Comparison of ENCODE assay signal across 20 cellular contexts in genomic region chr6:100568255-100568654, GRCh38.
A peak's percentile ranks its signal among the peaks of the same experiment; 100 is the strongest.
DNase-seq lines count a peak whose midpoint lies in the region; ATAC-seq, FAIRE-seq and TF ChIP-seq lines count a peak whose summit lies in the region.
"Had no signal": no experiment of that assay in that cellular context is flagged by ENCODE, and none has a peak within 500 bp of the region (broad histone marks: within the 10 kb centered on the region; RNA-seq: fewer than 3 reads in every experiment).

No MANE protein-coding gene starts in this region.

- H3K9ac ChIP-seq in astrocyte (ENCODE audit: low read length) = no peak overlapping the region
- H3K9ac ChIP-seq: BLaER1 treated with 17β-estradiol and CSF1 and Interleukin-3, amounts not matched to agents 10 nM and 100 nM; GM23248; KMS-11 had no signal

- H3K36me3 Mint-ChIP-seq in astrocyte (ENCODE audit: low read depth, unreplicated experiment) (peaks cover 22% of the 10 kb centered on the region), osteocyte (ENCODE audit: unreplicated experiment) (peaks cover 22% of the 10 kb centered on the region)

- no peak for ATAC-seq in GM19467 (IDR thresholded peaks at IDR 0.05; ENCODE audit: unreplicated experiment)
- ATAC-seq: CD8-positive, alpha-beta T cell; HepG2 had no signal

- no peaks in the 10 kb centered on the region for H3K9me3 ChIP-seq in astrocyte (ENCODE audit: insufficient read depth, low read depth, low read length)
- H3K9me3 ChIP-seq: HAP-1 had no signal

- H2AFZ ChIP-seq in astrocyte (ENCODE audit: low read depth, low read length) = no peak overlapping the region
- H2AFZ ChIP-seq: GM23248 had no signal

- no peak overlapping the region for H3K4me2 ChIP-seq in astrocyte (ENCODE audit: low read length)
- H3K4me2 ChIP-seq: BLaER1 treated with 17β-estradiol and CSF1 and Interleukin-3, amounts not matched to agents 10 nM and 100 nM; KMS-11 had no signal

- FAIRE-seq in astrocyte (lab: Jason Lieb, UNC) = no peak
- FAIRE-seq: HepG2 had no signal

- no peaks in the 10 kb centered on the region for H4K20me1 ChIP-seq in astrocyte (ENCODE audit: insufficient read depth, low read length)
- H4K20me1 ChIP-seq: BLaER1 treated with 17β-estradiol and CSF1 and Interleukin-3, amounts not matched to agents 10 nM and 100 nM had no signal

- H3K27ac Mint-ChIP-seq in astrocyte (ENCODE audit: unreplicated experiment) (peak overlapping the region; percentile 21), osteocyte (ENCODE audit: unreplicated experiment) (no peak overlapping the region)
- H3K27ac Mint-ChIP-seq: B cell; CD8-positive, alpha-beta T cell; IgD-negative memory B cell had no signal

- peaks cover 3% of the 10 kb centered on the region for H3K4me1 Mint-ChIP-seq in astrocyte (ENCODE audit: low read depth, unreplicated experiment)
- H3K4me1 Mint-ChIP-seq in osteocyte (ENCODE audit: unreplicated experiment) = peaks cover 3% of the 10 kb centered on the region
- H3K4me1 Mint-ChIP-seq: B cell had no signal

- TF ChIP-seq CTCF in astrocyte (IDR thresholded peaks at IDR 0.05; ENCODE audit: insufficient read depth, low read depth, low read length) = no peak
- no peak for TF ChIP-seq CTCF in osteocyte (IDR thresholded peaks at IDR 0.05)

- H3K4me3 Mint-ChIP-seq in astrocyte (ENCODE audit: unreplicated experiment) = no peak overlapping the region
- no peak overlapping the region for H3K4me3 Mint-ChIP-seq in osteocyte (ENCODE audit: unreplicated experiment)
- H3K4me3 Mint-ChIP-seq: B cell; CD8-positive, alpha-beta T cell had no signal

- H3K9me3 Mint-ChIP-seq in astrocyte (ENCODE audit: unreplicated experiment) (peaks cover 5% of the 10 kb centered on the region), osteocyte (ENCODE audit: unreplicated experiment) (no peaks in the 10 kb centered on the region)

- H3K79me2 ChIP-seq in astrocyte (ENCODE audit: insufficient read depth, low read length) = no peaks in the 10 kb centered on the region

- no peak overlapping the region for H3K27ac ChIP-seq in astrocyte (ENCODE audit: low read depth, low read length)
- H3K27ac ChIP-seq: BLaER1 treated with 17β-estradiol and CSF1 and Interleukin-3, amounts not matched to agents 10 nM and 100 nM; GM23248; KMS-11 had no signal

- H3K36me3 ChIP-seq in astrocyte (ENCODE audit: insufficient read depth, low read length) = peaks cover 2% of the 10 kb centered on the region
- H3K36me3 ChIP-seq: HAP-1 had no signal

- no peaks in the 10 kb centered on the region for H3K27me3 Mint-ChIP-seq in astrocyte (ENCODE audit: low read depth, unreplicated experiment)
- H3K27me3 Mint-ChIP-seq in osteocyte (ENCODE audit: unreplicated experiment) = no peaks in the 10 kb centered on the region
- H3K27me3 Mint-ChIP-seq: B cell, IgD-negative memory B cell had no signal

- H3K4me3 ChIP-seq in Jurkat, Clone E6-1 (ENCODE audit: low read length) = no peak overlapping the region
- no peak overlapping the region for H3K4me3 ChIP-seq in astrocyte (ENCODE audit: insufficient read depth, low read depth, low read length)
- H3K4me3 ChIP-seq: BLaER1 treated with 17β-estradiol and CSF1 and Interleukin-3, amounts not matched to agents 10 nM and 100 nM; GM23248; HAP-1 had no signal

- no peaks in the 10 kb centered on the region for H3K4me1 ChIP-seq in astrocyte (ENCODE audit: insufficient read depth, low read length)
- H3K4me1 ChIP-seq: BLaER1 treated with 17β-estradiol and CSF1 and Interleukin-3, amounts not matched to agents 10 nM and 100 nM; HAP-1 had no signal

- DNase-seq in EH (ENCODE audit: low read depth) (peak; percentile 44), astrocyte (ENCODE audit: low read depth) (peak; percentile 25), iris pigment epithelial cell (ENCODE audit: low read depth) (peak; percentile 28), osteocyte (ENCODE audit: extremely low spot score, unreplicated experiment) (no peak), NCI-H1417 treated with DMSO at 0.1 percent for 48 hours (lab: John Stamatoyannopoulos, UW) (no peak), GM19240 (ENCODE audit: insufficient read length, low spot score) (no peak)
- DNase-seq in Jurkat, Clone E6-1 (ENCODE audit: low read depth, low spot score) = peak; percentile 23
- DNase-seq: CD8-positive, alpha-beta T cell; COR-L47; DMS 273 treated with DMSO at 0.1 percent for 48 hours; DMS53; GF-D8; GM23248 had no signal

- no peaks in the 10 kb centered on the region for H3K27me3 ChIP-seq in astrocyte (ENCODE audit: insufficient read depth, low read length)
- H3K27me3 ChIP-seq: BLaER1 treated with 17β-estradiol and CSF1 and Interleukin-3, amounts not matched to agents 10 nM and 100 nM had no signal

Comparison
In these comparisons a context has a peak if more than half of its experiments do, and no peak if none do; other contexts are left out.
1. DNase-seq: peak in EH (single experiment), Jurkat, Clone E6-1 (single experiment), astrocyte (single experiment) and iris pigment epithelial cell (single experiment); none in osteocyte (single experiment), NCI-H1417 treated with DMSO at 0.1 percent for 48 hours (single experiment) and GM19240 (single experiment).